In the genomic region with DNA sequence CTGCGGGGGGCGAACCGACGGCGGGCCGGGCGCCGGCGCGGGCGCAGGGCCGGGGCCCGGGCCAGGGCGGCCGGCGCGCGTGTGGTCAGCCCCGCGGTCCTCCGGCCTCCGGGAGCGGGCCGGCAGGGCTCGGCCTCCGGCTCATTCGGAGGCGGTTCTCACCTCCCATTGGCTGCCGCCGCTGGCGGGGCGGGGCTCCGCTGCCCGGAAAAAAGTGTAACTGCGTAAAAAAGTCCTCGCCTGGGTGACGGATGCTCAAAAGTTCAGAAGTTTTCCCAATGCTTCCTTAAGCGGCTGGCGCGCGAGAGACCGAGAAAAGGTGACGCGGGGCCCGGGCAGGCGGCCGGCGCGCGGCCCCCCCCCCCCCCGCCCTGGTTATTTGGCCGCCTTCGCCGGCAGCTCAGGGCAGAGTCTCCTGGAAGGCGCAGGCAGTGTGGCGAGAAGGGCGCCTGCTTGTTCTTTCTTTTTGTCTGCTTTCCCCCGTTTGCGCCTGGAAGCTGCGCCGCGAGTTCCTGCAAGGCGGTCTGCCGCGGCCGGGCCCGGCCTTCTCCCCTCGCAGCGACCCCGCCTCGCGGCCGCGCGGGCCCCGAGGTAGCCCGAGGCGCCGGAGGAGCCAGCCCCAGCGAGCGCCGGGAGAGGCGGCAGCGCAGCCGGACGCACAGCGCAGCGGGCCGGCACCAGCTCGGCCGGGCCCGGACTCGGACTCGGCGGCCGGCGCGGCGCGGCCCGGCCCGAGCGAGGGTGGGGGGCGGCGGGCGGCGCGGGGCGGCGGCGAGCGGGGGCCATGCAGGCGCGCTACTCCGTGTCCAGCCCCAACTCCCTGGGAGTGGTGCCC, we compare ENCODE assay signal across 8 cellular contexts. TPM values are rescaled to one million over a fixed set of nuclear protein-coding genes. Genes with fewer than 3 reads are reported as not detected.
DNase-seq lines count a peak whose midpoint lies in the region; ATAC-seq and TF ChIP-seq lines count a peak whose summit lies in the region.

A gene (plus strand): TSS at position 254 of the 835 bp plus-strand sequence. CDS start 531 bp downstream, at position 785.

- H3K36me3 ChIP-seq in BLaER1 (no peaks in the 10 kb centered on the region), iPS-18a (ENCODE audit: control insufficient read depth, low read depth, low read length) (no peaks in the 10 kb centered on the region), sigmoid colon (no peaks in the 10 kb centered on the region)

- H3K27ac ChIP-seq in BLaER1 (no peak within 1 kb of the TSS), iPS-18a (ENCODE audit: low read length) (no peak within 1 kb of the TSS), sigmoid colon (peak within 1 kb of the TSS; percentile 58 to 97 (median 68))

- H3K27me3 ChIP-seq in BLaER1 (peaks cover 100% of the 10 kb centered on the region), iPS-18a (ENCODE audit: control insufficient read depth, insufficient read depth, low read length) (peaks cover 97% of the 10 kb centered on the region), sigmoid colon (peaks cover 89 to 92% (median 89%) of the 10 kb centered on the region in 3 donors)

- no peak for TF ChIP-seq EP300 in sigmoid colon (IDR thresholded peaks at IDR 0.05)

- H3K36me3 Mint-ChIP-seq in MCF 10A (ENCODE audit: insufficient read depth, unreplicated experiment): peaks cover 7% of the 10 kb centered on the region

- H3K4me2 ChIP-seq in BLaER1: peak within 1 kb of the TSS; percentile 95

- POLR2A ChIA-PET in MCF 10A (lab: Yijun Ruan, JAX): interaction anchor here (0.6 to 3.8 kb wide), 17 partner anchors 12 to 1195 kb away, joined by 3 to 68 read pairs (median 3); a partner anchor contains a TSS

- peaks cover 24% of the 10 kb centered on the region for H3K9me3 ChIP-seq in BLaER1
- H3K9me3 ChIP-seq in iPS-18a (ENCODE audit: control insufficient read depth, low read depth, low read length): peaks cover 2% of the 10 kb centered on the region
- H3K9me3 ChIP-seq in sigmoid colon: no peaks in the 10 kb centered on the region

- intact Hi-C loops in MCF 10A (cut with micrococcal nuclease): loop anchor here (1.0 to 5.0 kb wide), 2 partner anchors 182 to 427 kb away; no protein-coding TSS in a partner anchor
- intact Hi-C loops in sigmoid colon (cut with DNase I): loop anchor here (2.0 to 5.0 kb wide), 2 partner anchors 13 to 637 kb away; a partner anchor contains a TSS

- BruUV-seq in MCF 10A (replicated peaks; lab: Mats Ljungman, UMichigan): no TSS peak

- peak within 1 kb of the TSS; percentile 92 for H3K4me3 Mint-ChIP-seq in MCF 10A (ENCODE audit: unreplicated experiment)

- H3K4me1 Mint-ChIP-seq in MCF 10A (ENCODE audit: insufficient read depth, unreplicated experiment): no peaks in the 10 kb centered on the region

- H3K9ac ChIP-seq in BLaER1 (no peak within 1 kb of the TSS), iPS-18a (ENCODE audit: low read length) (no peak within 1 kb of the TSS)

- TF ChIP-seq CTCF in MCF 10A (IDR thresholded peaks at IDR 0.05; ENCODE audit: unreplicated experiment) (no peak), sigmoid colon (IDR thresholded peaks at IDR 0.05) (no peak)

- DNase-seq in MCF 10A (ENCODE audit: unreplicated experiment): peak; percentile 94
- peak; percentile 86 for DNase-seq in sigmoid colon
- DNase-seq in NK-92 treated with Interleukin-12 subunit alpha and Interleukin-12 subunit beta, amount 100 ng/mL, for 24 hours (lab: John Stamatoyannopoulos, UW): no peak

- CTCF ChIA-PET in MCF 10A (lab: Yijun Ruan, JAX): interaction anchor here (0.5 to 3.5 kb wide), 9 partner anchors 13 to 1380 kb away, joined by 3 to 24 read pairs (median 4); no protein-coding TSS in a partner anchor

- H3K4me1 ChIP-seq in BLaER1: peaks cover 45% of the 10 kb centered on the region
- H3K4me1 ChIP-seq in iPS-18a (ENCODE audit: control insufficient read depth, low read depth, low read length): peaks cover 35% of the 10 kb centered on the region
- H3K4me1 ChIP-seq in sigmoid colon: peaks cover 0 to 75% (median 51%) of the 10 kb centered on the region in 4 donors

- peaks cover 96% of the 10 kb centered on the region for H4K20me1 ChIP-seq in BLaER1

- peak within 1 kb of the TSS; percentile 69 for H3K4me3 ChIP-seq in BLaER1
- peak within 1 kb of the TSS; percentile 42 for H3K4me3 ChIP-seq in iPS-18a (ENCODE audit: low read length)
- peak within 1 kb of the TSS; percentile 29 to 62 (median 52) for H3K4me3 ChIP-seq in sigmoid colon

- peak; percentile 62 for ATAC-seq in GM18498 (IDR thresholded peaks at IDR 0.05; ENCODE audit: unreplicated experiment)
- peak; percentile 56 for ATAC-seq in HG03342 (IDR thresholded peaks at IDR 0.05; ENCODE audit: unreplicated experiment)

- WGBS in sigmoid colon, 2 donors: 1% methylated on average over 115 of the region's 115 CpGs

- TF ChIP-seq POLR2A in sigmoid colon (IDR thresholded peaks at IDR 0.05): no peak

- no peaks in the 10 kb centered on the region for H3K27me3 Mint-ChIP-seq in MCF 10A (ENCODE audit: insufficient read depth, unreplicated experiment)

- peak within 1 kb of the TSS; percentile 84 for H3K27ac Mint-ChIP-seq in MCF 10A (ENCODE audit: low read depth, unreplicated experiment)

- H3K9me3 Mint-ChIP-seq in MCF 10A (ENCODE audit: unreplicated experiment): no peaks in the 10 kb centered on the region

TF ChIP-seq in PFSK-1, 5 proteins besides CTCF, POLR2A, EP300 and RAD21:
- TF ChIP-seq, protein P1, sequence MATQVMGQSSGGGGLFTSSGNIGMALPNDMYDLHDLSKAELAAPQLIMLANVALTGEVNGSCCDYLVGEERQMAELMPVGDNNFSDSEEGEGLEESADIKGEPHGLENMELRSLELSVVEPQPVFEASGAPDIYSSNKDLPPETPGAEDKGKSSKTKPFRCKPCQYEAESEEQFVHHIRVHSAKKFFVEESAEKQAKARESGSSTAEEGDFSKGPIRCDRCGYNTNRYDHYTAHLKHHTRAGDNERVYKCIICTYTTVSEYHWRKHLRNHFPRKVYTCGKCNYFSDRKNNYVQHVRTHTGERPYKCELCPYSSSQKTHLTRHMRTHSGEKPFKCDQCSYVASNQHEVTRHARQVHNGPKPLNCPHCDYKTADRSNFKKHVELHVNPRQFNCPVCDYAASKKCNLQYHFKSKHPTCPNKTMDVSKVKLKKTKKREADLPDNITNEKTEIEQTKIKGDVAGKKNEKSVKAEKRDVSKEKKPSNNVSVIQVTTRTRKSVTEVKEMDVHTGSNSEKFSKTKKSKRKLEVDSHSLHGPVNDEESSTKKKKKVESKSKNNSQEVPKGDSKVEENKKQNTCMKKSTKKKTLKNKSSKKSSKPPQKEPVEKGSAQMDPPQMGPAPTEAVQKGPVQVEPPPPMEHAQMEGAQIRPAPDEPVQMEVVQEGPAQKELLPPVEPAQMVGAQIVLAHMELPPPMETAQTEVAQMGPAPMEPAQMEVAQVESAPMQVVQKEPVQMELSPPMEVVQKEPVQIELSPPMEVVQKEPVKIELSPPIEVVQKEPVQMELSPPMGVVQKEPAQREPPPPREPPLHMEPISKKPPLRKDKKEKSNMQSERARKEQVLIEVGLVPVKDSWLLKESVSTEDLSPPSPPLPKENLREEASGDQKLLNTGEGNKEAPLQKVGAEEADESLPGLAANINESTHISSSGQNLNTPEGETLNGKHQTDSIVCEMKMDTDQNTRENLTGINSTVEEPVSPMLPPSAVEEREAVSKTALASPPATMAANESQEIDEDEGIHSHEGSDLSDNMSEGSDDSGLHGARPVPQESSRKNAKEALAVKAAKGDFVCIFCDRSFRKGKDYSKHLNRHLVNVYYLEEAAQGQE (IDR thresholded peaks at IDR 0.05; ENCODE audit: insufficient read depth in 1 of 2, low read depth in 2 of 2, low read length in 2 of 2): 0 out of 4 replicates have a peak, but pooled peaks of 1 of the 2 experiments have one; percentile 8
- TF ChIP-seq POLR2AphosphoS5 (IDR thresholded peaks at IDR 0.05; ENCODE audit: low read depth, low read length): peak; percentile 87
- TF ChIP-seq TAF1 (IDR thresholded peaks at IDR 0.05; ENCODE audit: borderline replicate concordance, insufficient read depth, low read length): peak; percentile 96
- no peak for TF ChIP-seq FOXP2 (optimal IDR thresholded peaks at IDR 0.05; ENCODE audit: borderline replicate concordance, extremely low read depth, extremely low read length, insufficient read depth)
- peak; percentile 60; the same call in 1 of the 2 replicates for TF ChIP-seq SIN3A (IDR thresholded peaks at IDR 0.05; ENCODE audit: borderline replicate concordance, insufficient read depth, low read length)

RNA-seq across cellular contexts. Expression of the gene that starts here (rescaled TPM):
- 22.6 TPM for polyA plus RNA-seq in PFSK-1 (2012; ENCODE audit: insufficient read length, low read depth)
- total RNA-seq in MCF 10A (2022) (16.7 and 16.8 TPM in 2 replicates), sigmoid colon (1 to 10 TPM; 1.5 to 3.0 (median 1.8) TPM)
- polyA plus RNA-seq in sigmoid colon: under 1 TPM in 2 of 3 donors, not detected in 1; 0.60 to 0.70 TPM

Comparison
In these comparisons a context has a peak if more than half of its experiments do, and no peak if none do; other contexts are left out.
1. H3K27ac ChIP-seq: peak in sigmoid colon (4 of 4); none in BLaER1 (single experiment) and iPS-18a (single experiment).
2. Peak in every context shown above with its lines, with median percentiles within 50 percentile points of each other: H3K4me3 ChIP-seq.